31 cellular contexts compared by ENCODE assay signal in the genomic region with DNA sequence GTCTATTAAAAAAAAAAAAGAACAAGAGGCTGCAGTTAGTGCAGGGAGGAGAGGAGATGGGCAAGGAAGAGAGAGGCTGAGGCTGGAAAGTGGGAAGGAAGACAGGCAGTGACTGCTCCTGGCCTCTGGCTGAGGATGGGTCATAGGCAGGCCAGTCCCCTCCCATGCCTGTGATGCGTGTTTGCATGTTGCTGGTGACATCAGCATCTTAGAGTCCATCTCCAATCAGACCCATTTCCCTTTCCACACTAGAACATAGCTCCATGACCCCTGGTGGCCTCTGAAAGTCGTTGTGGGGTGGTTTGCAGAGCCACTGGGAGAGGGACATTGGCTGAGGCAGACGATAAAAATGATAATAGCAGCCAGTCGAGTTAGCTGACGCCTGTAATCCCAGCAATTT.
"Had no signal": no experiment of that assay in that cellular context is flagged by ENCODE, and none has a peak within 500 bp of the region (broad histone marks: within the 10 kb centered on the region; RNA-seq: fewer than 3 reads in every experiment).

No MANE protein-coding gene starts in this region.

- H3K27ac ChIP-seq: adrenal gland, body of pancreas, cardiac muscle cell, colonic mucosa, WERI-Rb-1 had no signal

- H3K9me3 Mint-ChIP-seq: activated CD8-positive, alpha-beta T cell treated with anti-CD3 and anti-CD28 coated beads for 36 hours; activated naive CD8-positive, alpha-beta T cell treated with anti-CD3 and anti-CD28 coated beads, Interleukin-2, amount 50 U/mL, for 24 hours; T-helper 2 cell treated with Interferon-gamma antibody and Interleukin-4, amounts not matched to agents 5 μg/mL and 100 μg/mL, for 36 hours had no signal

- H3K9me3 ChIP-seq: adrenal gland, colonic mucosa had no signal

- ATAC-seq: activated CD4-positive, CD25-positive, alpha-beta regulatory T cell treated with anti-CD3 and anti-CD28 coated beads, Interleukin-2, amount 50 U/mL, for 24 hours; activated CD8-positive, alpha-beta T cell treated with anti-CD3 and anti-CD28 coated beads for 36 hours; activated naive CD8-positive, alpha-beta T cell treated with anti-CD3 and anti-CD28 coated beads, Interleukin-2, amount 50 U/mL, for 24 hours; activated T-cell treated with anti-CD3 and anti-CD28 coated beads, Interleukin-2, amount 50 U/mL, for 4 hours; activated T-helper 17 cell treated with anti-CD3 and anti-CD28 coated beads, Interleukin-2, amount 50 U/mL, for 72 hours; body of pancreas; esophagus mucosa; T-helper 17 cell had no signal

- H3K4me3 ChIP-seq: adrenal gland, body of pancreas, cardiac muscle cell, colonic mucosa had no signal

- H3K27ac Mint-ChIP-seq: activated B cell treated with CpG ODN at 0.5 μM for 24 hours; activated CD8-positive, alpha-beta T cell treated with anti-CD3 and anti-CD28 coated beads for 36 hours; activated naive CD4-positive, alpha-beta T cell treated with anti-CD3 and anti-CD28 coated beads for 36 hours; activated naive CD4-positive, alpha-beta T cell treated with anti-CD3 and anti-CD28 coated beads, Interleukin-2, amount 50 U/mL, for 24 hours; activated naive CD8-positive, alpha-beta T cell treated with anti-CD3 and anti-CD28 coated beads for 36 hours; activated naive CD8-positive, alpha-beta T cell treated with anti-CD3 and anti-CD28 coated beads, Interleukin-2, amount 50 U/mL, for 24 hours; activated T-helper 17 cell treated with anti-CD3 and anti-CD28 coated beads, Interleukin-2, amount 50 U/mL, for 72 hours; T-helper 17 cell; T-helper 2 cell treated with Interferon-gamma antibody and Interleukin-4, amounts not matched to agents 5 μg/mL and 100 μg/mL, for 36 hours had no signal

- DNase-seq: activated B cell treated with CpG ODN at 0.5 μM for 24 hours; activated CD4-positive, alpha-beta T cell treated with anti-CD3 and anti-CD28 coated beads for 48 hours; activated CD4-positive, alpha-beta T cell treated with anti-CD3 and anti-CD28 coated beads, Interleukin-2, amount 50 U/mL, for 1 hour; activated CD4-positive, alpha-beta T cell treated with anti-CD3 and anti-CD28 coated beads, Interleukin-2, amount 50 U/mL, for 48 hours; activated CD8-positive, alpha-beta memory T cell treated with anti-CD3 and anti-CD28 coated beads for 24 hours; activated CD8-positive, alpha-beta T cell treated with anti-CD3 and anti-CD28 coated beads for 36 hours; activated effector memory CD4-positive, alpha-beta T cell treated with anti-CD3 and anti-CD28 coated beads, Interleukin-2, amount 50 U/mL, for 16 hours; activated naive CD4-positive, alpha-beta T cell treated with anti-CD3 and anti-CD28 coated beads for 36 hours; activated naive CD8-positive, alpha-beta T cell treated with anti-CD3 and anti-CD28 coated beads for 36 hours; activated naive CD8-positive, alpha-beta T cell treated with anti-CD3 and anti-CD28 coated beads, Interleukin-2, amount 50 U/mL, for 24 hours; activated T-cell treated with anti-CD3 and anti-CD28 coated beads, Interleukin-2, amount 50 U/mL, for 4 hours; adrenal gland; amygdala; aorta; body of pancreas; central memory CD4-positive, alpha-beta T cell; cerebellar nuclear complex; colonic mucosa; effector CD8-positive, alpha-beta T cell; foreskin fibroblast; head of caudate nucleus; T-helper 1 cell; T-helper 17 cell; T1000; WERI-Rb-1 had no signal

- H3K4me1 ChIP-seq: adrenal gland, body of pancreas, colonic mucosa had no signal

- H3K27me3 ChIP-seq: body of pancreas, cardiac muscle cell, colonic mucosa had no signal

- H3K4me3 Mint-ChIP-seq: activated B cell treated with CpG ODN at 0.5 μM for 24 hours; activated CD8-positive, alpha-beta T cell treated with anti-CD3 and anti-CD28 coated beads for 36 hours; activated naive CD4-positive, alpha-beta T cell treated with anti-CD3 and anti-CD28 coated beads for 36 hours; activated naive CD4-positive, alpha-beta T cell treated with anti-CD3 and anti-CD28 coated beads, Interleukin-2, amount 50 U/mL, for 24 hours; activated naive CD8-positive, alpha-beta T cell treated with anti-CD3 and anti-CD28 coated beads for 36 hours; activated naive CD8-positive, alpha-beta T cell treated with anti-CD3 and anti-CD28 coated beads, Interleukin-2, amount 50 U/mL, for 24 hours; activated T-cell treated with anti-CD3 and anti-CD28 coated beads, Interleukin-2, amount 50 U/mL, for 4 hours; activated T-helper 17 cell treated with anti-CD3 and anti-CD28 coated beads, Interleukin-2, amount 50 U/mL, for 72 hours; T-helper 17 cell; T-helper 2 cell treated with Interferon-gamma antibody and Interleukin-4, amounts not matched to agents 5 μg/mL and 100 μg/mL, for 36 hours had no signal

- H3K4me1 Mint-ChIP-seq: activated B cell treated with CpG ODN at 0.5 μM for 24 hours; activated naive CD4-positive, alpha-beta T cell treated with anti-CD3 and anti-CD28 coated beads, Interleukin-2, amount 50 U/mL, for 24 hours; activated naive CD8-positive, alpha-beta T cell treated with anti-CD3 and anti-CD28 coated beads for 36 hours; activated naive CD8-positive, alpha-beta T cell treated with anti-CD3 and anti-CD28 coated beads, Interleukin-2, amount 50 U/mL, for 24 hours; activated T-helper 17 cell treated with anti-CD3 and anti-CD28 coated beads, Interleukin-2, amount 50 U/mL, for 72 hours; T-helper 17 cell had no signal

- H3K36me3 ChIP-seq: adrenal gland, cardiac muscle cell, colonic mucosa, WERI-Rb-1 had no signal

- H3K36me3 Mint-ChIP-seq: activated naive CD4-positive, alpha-beta T cell treated with anti-CD3 and anti-CD28 coated beads, Interleukin-2, amount 50 U/mL, for 24 hours; activated naive CD8-positive, alpha-beta T cell treated with anti-CD3 and anti-CD28 coated beads for 36 hours had no signal
